In genomic region chr15:85749261-85750151, GRCh38 we compare ENCODE assay signal across 11 cellular contexts. TPM values are rescaled to one million over a fixed set of nuclear protein-coding genes. Genes with fewer than 3 reads are reported as not detected.
DNase-seq lines count a peak whose midpoint lies in the region; ATAC-seq and TF ChIP-seq lines count a peak whose summit lies in the region.
"Had no signal": no experiment of that assay in that cellular context is flagged by ENCODE, and none has a peak within 500 bp of the region (broad histone marks: within the 10 kb centered on the region; RNA-seq: fewer than 3 reads in every experiment).

No MANE protein-coding gene starts in this region.

- no peak for ATAC-seq in HG02981 (IDR thresholded peaks at IDR 0.05; ENCODE audit: unreplicated experiment)

- DNase-seq in DMS 273 treated with DMSO at 0.1 percent for 48 hours (lab: John Stamatoyannopoulos, UW) (peak; percentile 6), adrenal gland (peak in 3 of 7 donors; percentile 24 to 61 (median 25)), right atrium auricular region (ENCODE audit: low spot score) (peak; percentile 80), sigmoid colon (peak; percentile 86), GDM1 (lab: John Stamatoyannopoulos, UW) (no peak), germinal center (ENCODE audit: low spot score) (no peak), NCI-H2196 treated with DMSO at 0.1 percent for 48 hours (lab: John Stamatoyannopoulos, UW; ENCODE audit: unreplicated experiment) (no peak)
- DNase-seq: DND-41, NCI-H345 had no signal

- H3K4me1 ChIP-seq in adrenal gland (replicated peaks in 1 of 2) (peaks cover 0 to 14% of the 10 kb centered on the region in 2 donors), right atrium auricular region (peaks cover 0 to 51% of the 10 kb centered on the region in 2 donors), sigmoid colon (peaks cover 0 to 43% (median 34%) of the 10 kb centered on the region in 4 donors)

- intact Hi-C loops in adrenal gland (cut with DNase I): no loop called here
- intact Hi-C loops in sigmoid colon (cut with DNase I): loop anchor here (2.0 kb wide), 1 partner anchor 45 kb away; the partner anchor contains the start of gene KLHL25

- H3K27me3 ChIP-seq in adrenal gland (no peaks in the 10 kb centered on the region), right atrium auricular region (no peaks in the 10 kb centered on the region), sigmoid colon (no peaks in the 10 kb centered on the region)
- H3K27me3 ChIP-seq: body of pancreas had no signal

- WGBS in adrenal gland, 4 donors: 65 to 80% (median 70%) methylated on average over 14 to 21 of the region's 21 CpGs
- 74 to 76% methylated on average over 21 of the region's 21 CpGs for WGBS in sigmoid colon, 2 donors

- TF ChIP-seq POLR2A in adrenal gland (IDR thresholded peaks at IDR 0.05) (no peak), sigmoid colon (IDR thresholded peaks at IDR 0.05) (no peak)

- H3K4me3 ChIP-seq in adrenal gland (no peak overlapping the region), right atrium auricular region (peak overlapping the region in 1 of 2 donors; percentile 25), sigmoid colon (peak overlapping the region in 3 of 4 donors; percentile 14 to 23 (median 17))
- H3K4me3 ChIP-seq: body of pancreas had no signal

- peaks cover 0 to 44% of the 10 kb centered on the region in 2 donors for H3K36me3 ChIP-seq in adrenal gland (replicated peaks in 1 of 2)
- H3K36me3 ChIP-seq in right atrium auricular region: peaks cover 48% of the 10 kb centered on the region
- H3K36me3 ChIP-seq in sigmoid colon: peaks cover 17 to 44% (median 26%) of the 10 kb centered on the region in 4 donors

- H3K9me3 ChIP-seq in adrenal gland (replicated peaks in 1 of 3) (no peaks in the 10 kb centered on the region), right atrium auricular region (no peaks in the 10 kb centered on the region), sigmoid colon (no peaks in the 10 kb centered on the region)
- H3K9me3 ChIP-seq: body of pancreas had no signal

- TF ChIP-seq EP300 in sigmoid colon (IDR thresholded peaks at IDR 0.05): no peak

- no peak for TF ChIP-seq CTCF in adrenal gland (IDR thresholded peaks at IDR 0.05)
- no peak for TF ChIP-seq CTCF in right atrium auricular region (IDR thresholded peaks at IDR 0.05)
- no peak for TF ChIP-seq CTCF in sigmoid colon (IDR thresholded peaks at IDR 0.05)

- H3K27ac ChIP-seq in adrenal gland (peak overlapping the region in 3 of 5 donors; percentile 38 to 78 (median 69)), right atrium auricular region (peak overlapping the region; percentile 71 to 81), sigmoid colon (peak overlapping the region; percentile 66 to 88 (median 76))

RNA-seq across cellular contexts. Expression of gene KLHL25, which starts 45.2 kb away (rescaled TPM):
- total RNA-seq in adrenal gland: 1 to 10 TPM; 3.7 to 6.2 (median 4.5) TPM
- polyA plus RNA-seq in adrenal gland: 1 to 10 TPM; 1.4 to 3.9 (median 3.9) TPM
- total RNA-seq in right atrium auricular region: 1 to 10 TPM; 4.1 TPM
- total RNA-seq in sigmoid colon: 1 to 10 TPM; 4.1 to 9.0 (median 6.9) TPM
- polyA plus RNA-seq in sigmoid colon: 1 to 10 TPM; 3.0 to 7.7 (median 4.6) TPM

Comparison
In these comparisons a context has a peak if more than half of its experiments do, and no peak if none do; other contexts are left out.
1. DNase-seq: peak in DMS 273 treated with DMSO at 0.1 percent for 48 hours (single experiment), right atrium auricular region (single experiment) and sigmoid colon (single experiment); none in GDM1 (single experiment), germinal center (single experiment) and NCI-H2196 treated with DMSO at 0.1 percent for 48 hours (single experiment).
2. H3K4me3 ChIP-seq: peak in sigmoid colon (3 of 4); none in adrenal gland (0 of 4).
3. Peak in every context shown above with its lines, with median percentiles within 50 percentile points of each other: H3K27ac ChIP-seq.